ENCODE assay signal across 11 cellular contexts in the genomic region with DNA sequence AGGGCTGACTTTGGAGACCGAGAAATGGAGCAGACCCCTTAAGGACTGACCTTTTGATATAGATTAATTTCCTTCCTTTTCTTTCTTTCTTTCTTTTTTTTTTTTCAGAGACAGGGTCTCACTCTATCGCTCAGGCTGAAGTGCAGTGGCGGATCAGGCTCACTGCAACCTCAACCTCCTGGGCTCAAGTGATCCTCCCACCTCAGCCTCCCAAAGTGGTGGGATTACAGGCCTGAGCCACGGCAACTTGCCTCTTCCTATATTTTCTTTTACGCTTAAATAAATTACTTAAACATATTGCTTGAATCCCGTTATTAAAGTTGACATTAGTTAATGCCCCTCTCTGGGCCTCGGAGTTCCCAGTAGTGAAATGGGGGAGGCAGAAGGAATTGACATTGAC. TPM values are rescaled to one million over a fixed set of nuclear protein-coding genes. Genes with fewer than 3 reads are reported as not detected.
DNase-seq lines count a peak whose midpoint lies in the region; ATAC-seq and TF ChIP-seq lines count a peak whose summit lies in the region.
"Had no signal": no experiment of that assay in that cellular context is flagged by ENCODE, and none has a peak within 500 bp of the region (broad histone marks: within the 10 kb centered on the region; RNA-seq: fewer than 3 reads in every experiment).

No MANE protein-coding gene starts in this region.

- ATAC-seq in Right ventricle myocardium superior (ENCODE audit: poor library complexity) = no peak
- ATAC-seq: activated T-cell treated with anti-CD3 and anti-CD28 coated beads, Interleukin-2, amount 50 U/mL, for 4 hours had no signal

- TF ChIP-seq POLR2A in esophagus muscularis mucosa (IDR thresholded peaks at IDR 0.05; ENCODE audit: low read depth) (no peak), uterus (IDR thresholded peaks at IDR 0.05) (no peak)

- no peak for TF ChIP-seq CTCF in cardiac muscle cell (IDR thresholded peaks at IDR 0.05; ENCODE audit: low read depth, low read length)
- no peak for TF ChIP-seq CTCF in esophagus muscularis mucosa (IDR thresholded peaks at IDR 0.05)
- TF ChIP-seq CTCF in uterus (IDR thresholded peaks at IDR 0.05) = no peak

- H3K4me3 ChIP-seq in cardiac muscle cell (peak overlapping the region; percentile 6), esophagus muscularis mucosa (peak overlapping the region; percentile 53 to 63 (median 56)), muscle layer of duodenum (ENCODE audit: low read depth in 1 of 2, low read length in 2 of 2) (peak overlapping the region; percentile 54 to 70), uterus (peak overlapping the region; percentile 34 to 40)

- no peaks in the 10 kb centered on the region for H3K4me1 ChIP-seq in cardiac muscle cell (ENCODE audit: low read depth)
- H3K4me1 ChIP-seq in esophagus muscularis mucosa = peaks cover 0 to 15% (median 12%) of the 10 kb centered on the region in 4 donors
- no peaks in the 10 kb centered on the region for H3K4me1 ChIP-seq in muscle layer of duodenum (ENCODE audit: control insufficient read depth in 1 of 2, insufficient read depth in 2 of 2, low read length in 2 of 2)
- H3K4me1 ChIP-seq in uterus = no peaks in the 10 kb centered on the region

- intact Hi-C loops in Right ventricle myocardium superior (cut with DNase I) (no loop called here), esophagus muscularis mucosa (cut with DNase I) (no loop called here), uterus (cut with DNase I; ENCODE audit: low total_unique reads) (no loop called here)

- no peaks in the 10 kb centered on the region for H3K36me3 ChIP-seq in cardiac muscle cell
- H3K36me3 ChIP-seq in esophagus muscularis mucosa = no peaks in the 10 kb centered on the region
- no peaks in the 10 kb centered on the region for H3K36me3 ChIP-seq in muscle layer of duodenum (ENCODE audit: control insufficient read depth in 1 of 2, insufficient read depth in 2 of 2, low read length in 2 of 2)
- H3K36me3 ChIP-seq in uterus = no peaks in the 10 kb centered on the region

- TF ChIP-seq EP300 in esophagus muscularis mucosa (IDR thresholded peaks at IDR 0.05) = no peak

- H3K27me3 ChIP-seq in cardiac muscle cell = no peaks in the 10 kb centered on the region
- peaks cover 0 to 12% (median 0%) of the 10 kb centered on the region in 4 donors for H3K27me3 ChIP-seq in esophagus muscularis mucosa
- H3K27me3 ChIP-seq in muscle layer of duodenum (ENCODE audit: low read depth, low read length) = no peaks in the 10 kb centered on the region
- no peaks in the 10 kb centered on the region for H3K27me3 ChIP-seq in uterus

- no peak for DNase-seq in cardiac muscle cell (ENCODE audit: low read depth in 1 of 2, low spot score in 1 of 2)
- DNase-seq in Right ventricle myocardium superior = no peak
- no peak for DNase-seq in esophagus muscularis mucosa (ENCODE audit: extremely low spot score)
- DNase-seq in uterus = no peak
- no peak for DNase-seq in LoVo (ENCODE audit: low spot score)
- DNase-seq in HUDEP-2 (lab: John Stamatoyannopoulos, UW; ENCODE audit: unreplicated experiment in 76 of 76) = no peak
- DNase-seq in substantia nigra (lab: John Stamatoyannopoulos, UW) = no peak
- DNase-seq: activated T-cell treated with anti-CD3 and anti-CD28 coated beads, Interleukin-2, amount 50 U/mL, for 4 hours had no signal

- WGBS in esophagus muscularis mucosa = 75% methylated on average over 7 of the region's 7 CpGs

- H3K27ac ChIP-seq in cardiac muscle cell (no peak overlapping the region), esophagus muscularis mucosa (replicated peaks in 1 of 4) (peak overlapping the region in 2 of 4 donors; percentile 45 to 48), muscle layer of duodenum (ENCODE audit: low read length) (no peak overlapping the region), uterus (peak overlapping the region in 1 of 2 donors; percentile 68), substantia nigra (ENCODE audit: low read depth, low read length, poor library complexity, severe bottlenecking) (no peak overlapping the region)

- H3K9me3 ChIP-seq in cardiac muscle cell (ENCODE audit: low read depth) (no peaks in the 10 kb centered on the region), esophagus muscularis mucosa (no peaks in the 10 kb centered on the region), muscle layer of duodenum (ENCODE audit: control insufficient read depth in 1 of 2, low read length in 2 of 2) (no peaks in the 10 kb centered on the region), uterus (no peaks in the 10 kb centered on the region)

RNA-seq across cellular contexts. Expression of a gene that starts 0.3 kb away (rescaled TPM):
- total RNA-seq in cardiac muscle cell (0.45 and 0.81 TPM in 2 replicates), Right ventricle myocardium superior (not detected), esophagus muscularis mucosa (1 to 10 TPM in 3 of 4 donors, under 1 TPM in 1; 0.83 to 2.6 (median 1.3) TPM), uterus (10 to 100 TPM in 1 of 4 donors, 1 to 10 TPM in 3; 4.1 to 10.6 (median 8.2) TPM)
- 0.23 and 0.96 TPM in 2 replicates for polyA plus RNA-seq in cardiac muscle cell

RNA-seq across cellular contexts. Expression of a gene that starts 29.0 kb away (rescaled TPM):
- total RNA-seq in cardiac muscle cell (27.4 and 30.5 TPM in 2 replicates), Right ventricle myocardium superior (19.6 TPM), esophagus muscularis mucosa (10 to 100 TPM; 13.3 to 34.1 (median 15.2) TPM), uterus (10 to 100 TPM; 13.8 to 68.8 (median 45.7) TPM)
- 29.4 and 31.4 TPM in 2 replicates for polyA plus RNA-seq in cardiac muscle cell

RNA-seq across cellular contexts. Expression of a gene that starts 40.2 kb away (rescaled TPM):
- total RNA-seq in cardiac muscle cell (not detected in 2 replicates), Right ventricle myocardium superior (2.6 TPM), esophagus muscularis mucosa (not detected), uterus (not detected)
- polyA plus RNA-seq in cardiac muscle cell = 0.44 TPM in 1 of 2 replicates, not detected in the other
- total RNA-seq: activated T-cell treated with anti-CD3 and anti-CD28 coated beads, Interleukin-2, amount 50 U/mL, for 4 hours; LHCN-M2; T-helper 2 cell treated with Interferon-gamma antibody and Interleukin-4, amounts not matched to agents 100 ng/mL and 5 ng/mL, for 36 hours had no signal

RNA-seq across cellular contexts. Expression of a gene that starts 56.2 kb away (rescaled TPM):
- total RNA-seq in cardiac muscle cell (123 and 247 TPM in 2 replicates), Right ventricle myocardium superior (328 TPM), esophagus muscularis mucosa (100 to 1,000 TPM in 2 of 4 donors, 10 to 100 TPM in 2; 65.1 to 116 (median 91.1) TPM), uterus (100 to 1,000 TPM in 1 of 4 donors, 10 to 100 TPM in 3; 10.2 to 137 (median 66.7) TPM)
- polyA plus RNA-seq in cardiac muscle cell = 574 and 689 TPM in 2 replicates

Comparison
In these comparisons a context has a peak if more than half of its experiments do, and no peak if none do; other contexts are left out.
1. H3K4me3 ChIP-seq: peak in every context shown above with its lines; median percentile 62 in muscle layer of duodenum; 56 in esophagus muscularis mucosa; 37 in uterus; 6 in cardiac muscle cell.